8 cellular contexts compared by ENCODE assay signal in the genomic region with DNA sequence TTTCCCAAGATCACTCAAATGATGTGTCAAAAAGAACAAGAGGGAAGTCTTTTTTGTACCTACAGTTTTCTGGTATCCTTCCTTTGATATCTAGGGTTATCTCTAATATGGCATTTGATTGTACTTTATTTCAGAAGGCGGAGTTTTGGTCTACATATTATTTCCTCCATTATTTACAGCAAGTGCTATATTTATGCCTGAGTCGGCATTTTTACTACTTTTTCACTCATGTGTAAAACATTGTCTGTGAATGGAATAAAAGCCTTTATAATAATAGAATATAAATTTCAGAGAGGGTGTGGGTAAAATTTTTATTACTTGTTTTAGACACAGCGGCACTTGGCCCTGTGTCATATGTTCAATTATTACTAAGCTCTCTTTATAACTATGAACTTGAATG.
"Had no signal": no experiment of that assay in that cellular context is flagged by ENCODE, and none has a peak within 500 bp of the region (broad histone marks: within the 10 kb centered on the region; RNA-seq: fewer than 3 reads in every experiment).

No MANE protein-coding gene starts in this region.

- H3K36me3 Mint-ChIP-seq: IgD-negative memory B cell had no signal

- ATAC-seq: GM23338, HCT116 had no signal

- H3K27ac ChIP-seq: HL-60 had no signal

- H3K36me3 ChIP-seq: HAP-1 had no signal

- H3K4me1 ChIP-seq: HAP-1 had no signal

- H2AFZ ChIP-seq: GM23338 had no signal

- H3K27ac Mint-ChIP-seq: GM23338, HFFc6, IgD-negative memory B cell had no signal

- H3K4me3 ChIP-seq: GM23338, HAP-1 had no signal

- H3K9me3 ChIP-seq: HAP-1 had no signal

- H3K4me2 ChIP-seq: GM23338 had no signal

- DNase-seq: H7, HFFc6, KG1 had no signal

- H3K27me3 Mint-ChIP-seq: IgD-negative memory B cell had no signal

- H3K4me1 Mint-ChIP-seq: IgD-negative memory B cell had no signal

- H3K4me3 Mint-ChIP-seq: GM23338, HFFc6, IgD-negative memory B cell had no signal

- H3K9me3 Mint-ChIP-seq: GM23338, HFFc6 had no signal
